ENCODE assay signal across 14 cellular contexts in the genomic region with DNA sequence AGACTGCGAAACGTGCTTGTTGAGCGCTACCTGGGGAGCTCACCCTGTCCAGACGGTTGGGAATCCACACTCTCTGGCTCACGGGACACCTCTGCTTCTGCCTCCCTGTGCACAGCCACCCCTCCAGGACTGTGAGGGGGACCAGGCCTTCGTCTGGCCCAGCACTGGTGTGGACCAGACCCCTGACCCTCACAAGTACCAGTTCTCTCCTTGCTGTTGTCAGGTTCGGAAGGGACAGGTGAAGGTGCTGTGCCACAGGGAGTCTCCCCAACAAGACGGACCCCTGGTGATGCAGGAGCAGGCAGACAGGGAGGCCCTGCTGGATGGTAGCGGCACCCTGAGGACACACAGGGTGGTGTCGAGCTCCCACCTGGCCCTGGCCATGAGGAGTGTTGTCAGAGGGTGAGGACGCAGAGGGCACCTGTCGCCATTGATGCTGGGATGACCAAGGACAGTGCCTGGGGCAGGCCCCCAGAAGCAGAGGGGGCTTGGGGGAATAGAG. TPM values are rescaled to one million over a fixed set of nuclear protein-coding genes. Genes with fewer than 3 reads are reported as not detected.
DNase-seq lines count a peak whose midpoint lies in the region; TF ChIP-seq lines count a peak whose summit lies in the region.
"Had no signal": no experiment of that assay in that cellular context is flagged by ENCODE, and none has a peak within 500 bp of the region (broad histone marks: within the 10 kb centered on the region; RNA-seq: fewer than 3 reads in every experiment).

No MANE protein-coding gene starts in this region.

- TF ChIP-seq CTCF in progenitor cell of endocrine pancreas (IDR thresholded peaks at IDR 0.05; ENCODE audit: unreplicated experiment), result no peak
- no peak for TF ChIP-seq CTCF in GM13977 (IDR thresholded peaks at IDR 0.05; ENCODE audit: extremely low read depth, insufficient read depth, missing control alignments)
- no peak for TF ChIP-seq CTCF in RWPE1 (conservative IDR thresholded peaks at IDR 0.05; ENCODE audit: low read depth)

- no peaks in the 10 kb centered on the region for H3K4me1 Mint-ChIP-seq in progenitor cell of endocrine pancreas (ENCODE audit: low read depth)
- H3K4me1 Mint-ChIP-seq in T-helper 2 cell treated with Interferon-gamma antibody and Interleukin-4, amounts not matched to agents 5 μg/mL and 100 μg/mL, for 36 hours (ENCODE audit: low read depth), result no peaks in the 10 kb centered on the region
- H3K4me1 Mint-ChIP-seq: neural crest cell had no signal

- H3K9me3 ChIP-seq in BLaER1, result 0 out of 2 replicates have a peak, but pooled peaks cover under 1% of the 10 kb centered on the region
- H3K9me3 ChIP-seq: gastrocnemius medialis had no signal

- H3K4me3 ChIP-seq in BLaER1, result no peak overlapping the region
- H3K4me3 ChIP-seq: gastrocnemius medialis had no signal

- CTCF ChIA-PET in RWPE1 (lab: Yijun Ruan, JAX), result no interaction called here

- no peak overlapping the region for H3K27ac Mint-ChIP-seq in progenitor cell of endocrine pancreas
- H3K27ac Mint-ChIP-seq in T-helper 2 cell treated with Interferon-gamma antibody and Interleukin-4, amounts not matched to agents 5 μg/mL and 100 μg/mL, for 36 hours, result no peak overlapping the region

- no peaks in the 10 kb centered on the region for H3K36me3 Mint-ChIP-seq in progenitor cell of endocrine pancreas (ENCODE audit: insufficient read depth)
- H3K36me3 Mint-ChIP-seq in T-helper 2 cell treated with Interferon-gamma antibody and Interleukin-4, amounts not matched to agents 5 μg/mL and 100 μg/mL, for 36 hours (ENCODE audit: low read depth), result no peaks in the 10 kb centered on the region

- H3K36me3 ChIP-seq in BLaER1, result no peaks in the 10 kb centered on the region
- H3K36me3 ChIP-seq: gastrocnemius medialis had no signal

- H3K9me3 Mint-ChIP-seq in progenitor cell of endocrine pancreas (ENCODE audit: low read depth), result peaks cover 6% of the 10 kb centered on the region
- no peaks in the 10 kb centered on the region for H3K9me3 Mint-ChIP-seq in T-helper 2 cell treated with Interferon-gamma antibody and Interleukin-4, amounts not matched to agents 5 μg/mL and 100 μg/mL, for 36 hours
- H3K9me3 Mint-ChIP-seq: neural crest cell had no signal

- H3K27ac ChIP-seq in BLaER1 (0 out of 2 replicates have a peak overlapping the region, but pooled peaks have one; percentile 33), RWPE1 (no peak overlapping the region)
- H3K27ac ChIP-seq: gastrocnemius medialis had no signal

- DNase-seq in 8988T (peak; percentile 10), ecto neural progenitor cell (ENCODE audit: low spot score) (peak; percentile 42), progenitor cell of endocrine pancreas (ENCODE audit: low spot score, unreplicated experiment) (peak; percentile 6), GM13977 (ENCODE audit: low spot score) (no peak), RWPE1 (ENCODE audit: low spot score) (no peak)
- DNase-seq in T-helper 2 cell treated with Interferon-gamma antibody and Interleukin-4, amounts not matched to agents 5 μg/mL and 100 μg/mL, for 36 hours (ENCODE audit: low spot score), result no peak
- DNase-seq: amygdala, mammary epithelial cell, NCI-H1930, NCI-H446, retina had no signal

- H3K27me3 ChIP-seq in BLaER1, result no peaks in the 10 kb centered on the region
- H3K27me3 ChIP-seq: gastrocnemius medialis had no signal

- no peak overlapping the region for H3K4me3 Mint-ChIP-seq in progenitor cell of endocrine pancreas (ENCODE audit: low read depth)
- no peak overlapping the region for H3K4me3 Mint-ChIP-seq in T-helper 2 cell treated with Interferon-gamma antibody and Interleukin-4, amounts not matched to agents 5 μg/mL and 100 μg/mL, for 36 hours
- H3K4me3 Mint-ChIP-seq: neural crest cell had no signal

- no peak overlapping the region for H3K9ac ChIP-seq in BLaER1

- peak overlapping the region; percentile 74 for H3K4me2 ChIP-seq in BLaER1

- peaks cover 1% of the 10 kb centered on the region for H3K27me3 Mint-ChIP-seq in progenitor cell of endocrine pancreas
- peaks cover 7% of the 10 kb centered on the region for H3K27me3 Mint-ChIP-seq in T-helper 2 cell treated with Interferon-gamma antibody and Interleukin-4, amounts not matched to agents 5 μg/mL and 100 μg/mL, for 36 hours (ENCODE audit: low read depth)

- POLR2A ChIA-PET in RWPE1 (lab: Yijun Ruan, JAX; ENCODE audit: low non-redundant PET), result no interaction called here

- in situ Hi-C loops in GM13977 (cut with MboI; ENCODE audit: low pct_unique_long_range_greater_than_20kb, low sequenced_read_pairs, unreplicated experiment), result no loop called here

- peaks cover 77% of the 10 kb centered on the region for H3K4me1 ChIP-seq in BLaER1
- H3K4me1 ChIP-seq: gastrocnemius medialis had no signal

- no peaks in the 10 kb centered on the region for H4K20me1 ChIP-seq in BLaER1

RNA-seq across cellular contexts. Expression of a gene that starts 15.2 kb away (rescaled TPM):
- 1.2 and 2.2 TPM in 2 replicates for total RNA-seq in progenitor cell of endocrine pancreas

Comparison
In these comparisons a context has a peak if more than half of its experiments do, and no peak if none do; other contexts are left out.
1. DNase-seq: peak in 8988T (single experiment), ecto neural progenitor cell (single experiment) and progenitor cell of endocrine pancreas (single experiment); none in GM13977 (single experiment), T-helper 2 cell treated with Interferon-gamma antibody and Interleukin-4, amounts not matched to agents 5 μg/mL and 100 μg/mL, for 36 hours (single experiment) and RWPE1 (single experiment).